Comparison of ENCODE assay signal across 14 cellular contexts in the genomic region with DNA sequence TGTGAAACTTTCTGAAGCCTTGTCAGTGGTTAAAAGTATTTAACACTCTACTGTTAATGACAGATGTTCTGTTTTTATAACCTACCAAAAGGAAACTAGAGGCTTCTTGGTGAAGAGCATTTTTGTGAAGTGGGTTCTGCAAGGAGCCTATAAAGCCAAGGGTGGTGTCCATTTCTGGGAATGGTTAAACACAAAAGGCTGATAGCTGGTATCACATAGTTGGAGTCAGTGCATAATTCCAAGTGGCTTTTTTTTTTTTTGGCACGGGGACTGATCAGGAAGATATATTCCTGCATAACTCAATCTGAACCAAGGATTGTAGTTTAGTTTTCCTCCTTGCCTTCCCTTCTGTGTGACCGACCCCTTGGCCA. TPM values are rescaled to one million over a fixed set of nuclear protein-coding genes. Genes with fewer than 3 reads are reported as not detected.
DNase-seq lines count a peak whose midpoint lies in the region; ATAC-seq and TF ChIP-seq lines count a peak whose summit lies in the region.
"Had no signal": no experiment of that assay in that cellular context is flagged by ENCODE, and none has a peak within 500 bp of the region (broad histone marks: within the 10 kb centered on the region; RNA-seq: fewer than 3 reads in every experiment).

No MANE protein-coding gene starts in this region.

- ATAC-seq in HG02870 (IDR thresholded peaks at IDR 0.05; ENCODE audit: unreplicated experiment): no peak
- ATAC-seq: activated T-helper 17 cell treated with anti-CD3 and anti-CD28 coated beads, Interleukin-2, amount 50 U/mL, for 72 hours; body of pancreas had no signal

- peak in 1 of 2 donors; percentile 13 for DNase-seq in cardiac muscle cell (ENCODE audit: low read depth in 1 of 2, low spot score in 1 of 2)
- no peak for DNase-seq in cardiac septum (ENCODE audit: low spot score)
- no peak for DNase-seq in ascending aorta (ENCODE audit: low spot score in 2 of 2)
- no peak for DNase-seq in mesendoderm
- DNase-seq in suprapubic skin (ENCODE audit: low spot score in 2 of 2): no peak
- no peak for DNase-seq in NCI-H226
- DNase-seq in OCI-M2 (lab: John Stamatoyannopoulos, UW; ENCODE audit: unreplicated experiment): no peak
- DNase-seq: activated CD4-positive, alpha-beta T cell treated with anti-CD3 and anti-CD28 coated beads for 48 hours; OCI-M1; stimulated activated CD8-positive, alpha-beta memory T cell treated with anti-CD3 and anti-CD28 coated beads, Interleukin-4, amount 100 ng/mL, for 48 hours; T-helper 2 cell had no signal

- H3K4me2 ChIP-seq in mesendoderm (ENCODE audit: low read length): no peak overlapping the region

- H3K27me3 ChIP-seq in cardiac muscle cell: no peaks in the 10 kb centered on the region
- no peaks in the 10 kb centered on the region for H3K27me3 ChIP-seq in ascending aorta
- H3K27me3 ChIP-seq in mesendoderm (ENCODE audit: insufficient read depth, low read length, poor library complexity): no peaks in the 10 kb centered on the region
- no peaks in the 10 kb centered on the region for H3K27me3 ChIP-seq in suprapubic skin
- H3K27me3 ChIP-seq: body of pancreas had no signal

- no peak overlapping the region for H2AK5ac ChIP-seq in mesendoderm (ENCODE audit: low read length)

- TF ChIP-seq CTCF in cardiac muscle cell (IDR thresholded peaks at IDR 0.05; ENCODE audit: low read depth, low read length): no peak
- no peak for TF ChIP-seq CTCF in ascending aorta (IDR thresholded peaks at IDR 0.05)
- no peak for TF ChIP-seq CTCF in suprapubic skin (IDR thresholded peaks at IDR 0.05)

- H3K18ac ChIP-seq in mesendoderm (ENCODE audit: low read length): peak overlapping the region; percentile 92

- H3K9ac ChIP-seq in mesendoderm (ENCODE audit: low read length): no peak overlapping the region

- H3K27ac ChIP-seq in cardiac muscle cell: peak overlapping the region; percentile 72
- peak overlapping the region; percentile 72 to 79 for H3K27ac ChIP-seq in ascending aorta
- peak overlapping the region; percentile 93 for H3K27ac ChIP-seq in mesendoderm (ENCODE audit: low read depth, low read length)
- H3K27ac ChIP-seq in suprapubic skin: peak overlapping the region; percentile 5

- H3K36me3 ChIP-seq in cardiac muscle cell (peaks cover 52% of the 10 kb centered on the region), ascending aorta (peaks cover 32 to 39% of the 10 kb centered on the region in 2 donors), mesendoderm (ENCODE audit: control insufficient read depth, insufficient read depth, low read length) (peaks cover 3% of the 10 kb centered on the region), suprapubic skin (peaks cover 57% of the 10 kb centered on the region)

- no peak overlapping the region for H2BK5ac ChIP-seq in mesendoderm (ENCODE audit: low read length)

- H3K4me1 ChIP-seq in cardiac muscle cell (ENCODE audit: low read depth) (peaks cover 16% of the 10 kb centered on the region), ascending aorta (peaks cover 0 to 26% of the 10 kb centered on the region in 2 donors), mesendoderm (ENCODE audit: control insufficient read depth, low read depth, low read length) (peaks cover 2% of the 10 kb centered on the region), suprapubic skin (peaks cover 9% of the 10 kb centered on the region)

- no peak overlapping the region for H4K8ac ChIP-seq in mesendoderm (ENCODE audit: low read depth, low read length)

- H3K4me3 ChIP-seq in cardiac muscle cell: no peak overlapping the region
- H3K4me3 ChIP-seq in ascending aorta: peak overlapping the region in 1 of 2 donors; percentile 2
- no peak overlapping the region for H3K4me3 ChIP-seq in mesendoderm (ENCODE audit: low read length)
- H3K4me3 ChIP-seq in suprapubic skin: no peak overlapping the region
- H3K4me3 ChIP-seq: body of pancreas had no signal

- no peaks in the 10 kb centered on the region for H3K79me2 ChIP-seq in mesendoderm (ENCODE audit: control insufficient read depth, insufficient read depth, low read length)

- H3K79me1 ChIP-seq in mesendoderm (ENCODE audit: low read length): no peaks in the 10 kb centered on the region

- no peak for TF ChIP-seq POLR2A in suprapubic skin (IDR thresholded peaks at IDR 0.05)

- peak overlapping the region; percentile 73 for H2BK120ac ChIP-seq in mesendoderm (ENCODE audit: low read depth, low read length)

- H3K56ac ChIP-seq in mesendoderm (ENCODE audit: low read length): peak overlapping the region; percentile 69

- no CpG with 5 or more reads among the region's 2 CpGs for WGBS in mesendoderm (ENCODE audit: extremely low coverage, insufficient coverage, low lambda C conversion rate)
- WGBS in suprapubic skin: 38% methylated on average over 2 of the region's 2 CpGs

- no peaks in the 10 kb centered on the region for H3K9me3 ChIP-seq in cardiac muscle cell (ENCODE audit: low read depth)
- H3K9me3 ChIP-seq in ascending aorta: no peaks in the 10 kb centered on the region
- H3K9me3 ChIP-seq in suprapubic skin: no peaks in the 10 kb centered on the region
- H3K9me3 ChIP-seq: body of pancreas had no signal

- H4K5ac ChIP-seq in mesendoderm (ENCODE audit: low read length): no peak overlapping the region

- no peak overlapping the region for H2BK15ac ChIP-seq in mesendoderm (replicated peaks; ENCODE audit: low read depth)

- H3K23ac ChIP-seq in mesendoderm (ENCODE audit: low read length): no peak overlapping the region

- intact Hi-C loops in cardiac septum (cut with DNase I): no loop called here
- intact Hi-C loops in ascending aorta (cut with DNase I): no loop called here

- H3K4ac ChIP-seq in mesendoderm (ENCODE audit: low read depth, low read length): no peak overlapping the region

- TF ChIP-seq EP300 in suprapubic skin (IDR thresholded peaks at IDR 0.05): no peak

RNA-seq across cellular contexts. Expression of gene KPNB1, which starts 27.6 kb away (rescaled TPM):
- total RNA-seq in cardiac muscle cell (218 and 318 TPM in 2 replicates), cardiac septum (185 TPM), ascending aorta (261 TPM), suprapubic skin (100 to 1,000 TPM; 100 to 162 (median 139) TPM)
- 97.9 and 125 TPM in 2 replicates for polyA plus RNA-seq in cardiac muscle cell
- 345 TPM for polyA plus RNA-seq in mesendoderm (2013, experiment 1 of 2)
- 347 TPM for polyA plus RNA-seq in mesendoderm (2013, experiment 2 of 2)

Comparison
In these comparisons a context has a peak if more than half of its experiments do, and no peak if none do; other contexts are left out.
1. H3K27ac ChIP-seq: peak in every context shown above with its lines; median percentile 93 in mesendoderm; 76 in ascending aorta; 72 in cardiac muscle cell; 5 in suprapubic skin.